In genomic region chr2:36408198-36408703, GRCh38 we compare ENCODE assay signal across 11 cellular contexts. TPM values are rescaled to one million over a fixed set of nuclear protein-coding genes. Genes with fewer than 3 reads are reported as not detected.
DNase-seq lines count a peak whose midpoint lies in the region; ATAC-seq and TF ChIP-seq lines count a peak whose summit lies in the region.
"Had no signal": no experiment of that assay in that cellular context is flagged by ENCODE, and none has a peak within 500 bp of the region (broad histone marks: within the 10 kb centered on the region; RNA-seq: fewer than 3 reads in every experiment).

No MANE protein-coding gene starts in this region.

- intact Hi-C loops in Panc1 (cut with micrococcal nuclease; ENCODE audit: unreplicated experiment), result loop anchor here (5.0 kb wide), 2 partner anchors 36 to 51 kb away; partner anchors contain the start of gene CRIM1
- intact Hi-C loops in activated T-helper 1 cell treated with anti-CD3 and anti-CD28 coated beads, Interleukin-12 subunit alpha, Interleukin-12 subunit beta, Interleukin-2, Interleukin-4 antibody, amounts not matched to agents 30 ng/mL and 10 ng/mL and 1 ng/mL, durations not matched to agents 14 hours and 24 hours and 36 hours (cut with micrococcal nuclease), result no loop called here

- H3K27me3 ChIP-seq in Panc1 (ENCODE audit: control insufficient read depth, insufficient read depth, low read length) (no peaks in the 10 kb centered on the region), ectodermal cell (ENCODE audit: control insufficient read depth, insufficient read depth, low read length, poor library complexity, severe bottlenecking) (no peaks in the 10 kb centered on the region), thoracic aorta (replicated peaks; ENCODE audit: insufficient read depth) (no peaks in the 10 kb centered on the region)

- BruUV-seq in Panc1 (replicated peaks; lab: Mats Ljungman, UMichigan), result no TSS peak

- CTCF ChIA-PET in Panc1 (lab: Charles Lee), result no interaction called here

- WGBS in ectodermal cell, 2 experiments, result 38 to 44% methylated on average over 10 of the region's 10 CpGs

- TF ChIP-seq CTCF in Panc1 (IDR thresholded peaks at IDR 0.05) (no peak), thoracic aorta (IDR thresholded peaks at IDR 0.05) (no peak)

- H3K36me3 Mint-ChIP-seq in activated T-helper 1 cell treated with anti-CD3 and anti-CD28 coated beads, Interleukin-12 subunit alpha, Interleukin-12 subunit beta, Interleukin-2, Interleukin-4 antibody, amounts not matched to agents 30 ng/mL and 10 ng/mL and 1 ng/mL, durations not matched to agents 14 hours and 24 hours and 36 hours (ENCODE audit: low read depth), result no peaks in the 10 kb centered on the region

- H3K27ac Mint-ChIP-seq in activated T-helper 1 cell treated with anti-CD3 and anti-CD28 coated beads, Interleukin-12 subunit alpha, Interleukin-12 subunit beta, Interleukin-2, Interleukin-4 antibody, amounts not matched to agents 30 ng/mL and 10 ng/mL and 1 ng/mL, durations not matched to agents 14 hours and 24 hours and 36 hours, result no peak overlapping the region

- POLR2A ChIA-PET in Panc1 (lab: Charles Lee), result interaction anchor here (0.6 to 0.9 kb wide), 3 partner anchors 34 to 844 kb away, joined by 3 to 11 read pairs (median 4); no protein-coding TSS in a partner anchor

- in situ Hi-C loops in Panc1 (cut with HindIII; ENCODE audit: low pct_unique_long_range_greater_than_20kb, low sequenced_read_pairs), result no loop called here

- H3K9me3 ChIP-seq in Panc1 (ENCODE audit: control insufficient read depth, insufficient read depth, low read depth, low read length) (no peaks in the 10 kb centered on the region), ectodermal cell (ENCODE audit: control insufficient read depth, low read length) (no peaks in the 10 kb centered on the region), thoracic aorta (no peaks in the 10 kb centered on the region)

- H3K36me3 ChIP-seq in Panc1 (ENCODE audit: control insufficient read depth, insufficient read depth, low read length) (peaks cover 9% of the 10 kb centered on the region; the same call in 1 of the 2 replicates), ectodermal cell (ENCODE audit: control insufficient read depth, insufficient read depth, low read length) (no peaks in the 10 kb centered on the region), thoracic aorta (no peaks in the 10 kb centered on the region)

- peak overlapping the region in 1 of 2 experiments; percentile 13; a peak in 2 of 4 replicates for H3K4me3 ChIP-seq in Panc1 (ENCODE audit: low read depth in 2 of 2, low read length in 2 of 2)
- H3K4me3 ChIP-seq in ectodermal cell (ENCODE audit: insufficient read depth, low read depth, low read length), result no peak overlapping the region
- peak overlapping the region; percentile 35 for H3K4me3 ChIP-seq in thoracic aorta
- H3K4me3 ChIP-seq: SK-N-MC had no signal

- H3K4me3 Mint-ChIP-seq in activated T-helper 1 cell treated with anti-CD3 and anti-CD28 coated beads, Interleukin-12 subunit alpha, Interleukin-12 subunit beta, Interleukin-2, Interleukin-4 antibody, amounts not matched to agents 30 ng/mL and 10 ng/mL and 1 ng/mL, durations not matched to agents 14 hours and 24 hours and 36 hours, result no peak overlapping the region
- H3K4me3 Mint-ChIP-seq: effector memory CD8-positive, alpha-beta T cell had no signal

- H3K4me1 ChIP-seq in Panc1 (ENCODE audit: control insufficient read depth, insufficient read depth, low read length), result peaks cover 100% of the 10 kb centered on the region
- H3K4me1 ChIP-seq in ectodermal cell (ENCODE audit: control insufficient read depth, insufficient read depth, low read length), result peaks cover 11% of the 10 kb centered on the region
- H3K4me1 ChIP-seq in thoracic aorta (ENCODE audit: control insufficient read depth in 1 of 2, low read depth in 2 of 2), result peaks cover 86 to 90% of the 10 kb centered on the region in 2 donors

- no peaks in the 10 kb centered on the region for H3K4me1 Mint-ChIP-seq in activated T-helper 1 cell treated with anti-CD3 and anti-CD28 coated beads, Interleukin-12 subunit alpha, Interleukin-12 subunit beta, Interleukin-2, Interleukin-4 antibody, amounts not matched to agents 30 ng/mL and 10 ng/mL and 1 ng/mL, durations not matched to agents 14 hours and 24 hours and 36 hours (ENCODE audit: low read depth)

- no peaks in the 10 kb centered on the region for H3K9me3 Mint-ChIP-seq in activated T-helper 1 cell treated with anti-CD3 and anti-CD28 coated beads, Interleukin-12 subunit alpha, Interleukin-12 subunit beta, Interleukin-2, Interleukin-4 antibody, amounts not matched to agents 30 ng/mL and 10 ng/mL and 1 ng/mL, durations not matched to agents 14 hours and 24 hours and 36 hours
- H3K9me3 Mint-ChIP-seq: effector memory CD8-positive, alpha-beta T cell had no signal

- no peak for DNase-seq in Panc1 (ENCODE audit: low read depth, low spot score)
- DNase-seq in left kidney (ENCODE audit: low read depth, low spot score), result peak; percentile 24
- no peak for DNase-seq in thoracic aorta (ENCODE audit: low spot score)
- DNase-seq in NCI-H2107 (lab: John Stamatoyannopoulos, UW), result no peak
- DNase-seq in stimulated activated CD4-positive, alpha-beta T cell treated with anti-CD3 and anti-CD28 coated beads, Interleukin-15, amount 100 ng/mL, for 24 hours, result no peak
- no peak for DNase-seq in activated T-helper 1 cell treated with anti-CD3 and anti-CD28 coated beads, Interleukin-12 subunit alpha, Interleukin-12 subunit beta, Interleukin-2, Interleukin-4 antibody, amounts not matched to agents 30 ng/mL and 10 ng/mL and 1 ng/mL, durations not matched to agents 14 hours and 24 hours and 36 hours (ENCODE audit: low spot score)
- DNase-seq in UCSD-AML1 (lab: John Stamatoyannopoulos, UW; ENCODE audit: unreplicated experiment), result no peak
- DNase-seq: effector memory CD8-positive, alpha-beta T cell; NCI-H1105 treated with DMSO at 0.1 percent for 48 hours had no signal

- H3K27me3 Mint-ChIP-seq in activated T-helper 1 cell treated with anti-CD3 and anti-CD28 coated beads, Interleukin-12 subunit alpha, Interleukin-12 subunit beta, Interleukin-2, Interleukin-4 antibody, amounts not matched to agents 30 ng/mL and 10 ng/mL and 1 ng/mL, durations not matched to agents 14 hours and 24 hours and 36 hours (ENCODE audit: insufficient read depth), result peaks cover 14% of the 10 kb centered on the region
- H3K27me3 Mint-ChIP-seq: effector memory CD8-positive, alpha-beta T cell had no signal

- H3K27ac ChIP-seq in Panc1 (ENCODE audit: low read length), result peak overlapping the region; percentile 96
- H3K27ac ChIP-seq in ectodermal cell (ENCODE audit: insufficient read depth, low read depth, low read length, poor library complexity, severe bottlenecking), result peak overlapping the region; percentile 41
- peak overlapping the region; percentile 58 to 64 for H3K27ac ChIP-seq in thoracic aorta
- H3K27ac ChIP-seq: SK-N-MC had no signal

- peak; percentile 74 for ATAC-seq in Panc1
- no peak for ATAC-seq in thoracic aorta (ENCODE audit: insufficient number of reproducible peaks, low FRiP score, low read depth)
- ATAC-seq: effector memory CD8-positive, alpha-beta T cell had no signal

RNA-seq across cellular contexts. Expression of gene CRIM1, which starts 52.7 kb away (rescaled TPM):
- total RNA-seq in Panc1 (2021; ENCODE audit: unreplicated experiment) (290 TPM), thoracic aorta (100 to 1,000 TPM; 217 to 465 TPM)
- polyA plus RNA-seq in Panc1 (2012; ENCODE audit: insufficient read length), result 285 TPM
- polyA plus RNA-seq in ectodermal cell (2013, experiment 1 of 4), result 7.7 TPM
- polyA plus RNA-seq in ectodermal cell (2013, experiment 2 of 4), result 7.7 TPM
- 8.9 TPM for polyA plus RNA-seq in ectodermal cell (2013, experiment 3 of 4)
- 9.0 TPM for polyA plus RNA-seq in ectodermal cell (2013, experiment 4 of 4)
- total RNA-seq in activated T-helper 1 cell treated with anti-CD3 and anti-CD28 coated beads, Interleukin-12 subunit alpha, Interleukin-12 subunit beta, Interleukin-2, Interleukin-4 antibody, amounts not matched to agents 30 ng/mL and 10 ng/mL and 1 ng/mL, durations not matched to agents 14 hours and 24 hours and 36 hours, result 15.3 and 17.6 TPM in 2 replicates

Comparison
In these comparisons a context has a peak if more than half of its experiments do, and no peak if none do; other contexts are left out.
1. H3K27ac ChIP-seq: peak in every context shown above with its lines; median percentile 96 in Panc1; 61 in thoracic aorta; 41 in ectodermal cell.
2. RNA of gene CRIM1, which starts 52.7 kb away (total RNA-seq): 217 to 465 TPM in thoracic aorta and 290 TPM in Panc1 (single experiment); 15.3 to 17.6 TPM in activated T-helper 1 cell treated with anti-CD3 and anti-CD28 coated beads, Interleukin-12 subunit alpha, Interleukin-12 subunit beta, Interleukin-2, Interleukin-4 antibody, amounts not matched to agents 30 ng/mL and 10 ng/mL and 1 ng/mL, durations not matched to agents 14 hours and 24 hours and 36 hours; every median in the first group is over 10 times any median in the second.